1 cellular context compared by ENCODE assay signal in the genomic region with DNA sequence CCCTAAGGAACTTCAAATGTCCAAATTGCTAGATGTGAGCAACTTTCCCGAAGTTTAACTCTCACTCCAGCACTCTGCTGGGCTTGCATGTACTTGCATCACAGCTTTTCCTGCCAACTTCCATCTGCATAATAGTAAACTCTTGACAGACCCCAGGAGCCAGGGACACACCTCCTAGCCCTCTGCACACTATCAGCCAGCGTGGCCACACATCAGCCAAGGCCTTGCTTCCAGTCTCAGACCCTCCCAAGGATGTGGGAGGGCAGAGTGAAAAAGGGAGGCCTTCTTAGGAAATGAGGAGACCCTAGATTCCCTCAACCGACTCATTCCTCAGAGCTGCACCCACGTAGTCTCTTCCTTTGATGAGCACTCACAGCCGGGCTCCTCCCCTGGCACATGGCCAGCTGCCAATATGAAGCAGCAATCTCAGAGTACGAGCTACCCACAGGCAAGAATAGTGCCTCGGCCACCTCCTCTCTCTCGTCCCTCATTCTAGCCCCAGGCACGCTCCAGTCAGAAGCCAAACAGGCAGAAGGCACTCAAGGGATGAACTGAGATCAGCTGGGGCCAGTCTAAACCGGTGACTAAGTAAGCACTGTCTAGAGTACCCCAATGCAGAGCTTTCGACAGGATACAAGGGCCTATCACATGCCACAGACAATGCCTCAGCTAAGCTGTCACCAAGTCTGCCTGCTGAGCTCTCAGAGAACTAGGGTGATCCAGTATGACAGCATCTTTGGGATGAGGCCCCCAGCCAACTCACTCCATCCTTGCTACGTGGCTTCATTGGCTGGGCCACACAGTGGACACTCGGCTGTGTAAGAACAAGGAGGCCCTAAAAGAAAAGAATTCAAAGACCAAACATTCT.
TF ChIP-seq lines count a peak whose summit lies in the region.

No MANE protein-coding gene starts in this region.

TF ChIP-seq in endothelial cell of umbilical vein, 7 proteins besides CTCF, POLR2A, EP300 and RAD21 (continued from another document):
- TF ChIP-seq FOS (IDR thresholded peaks at IDR 0.05; ENCODE audit: borderline replicate concordance, insufficient read depth, low read length) (no peak), MYC (IDR thresholded peaks at IDR 0.05; ENCODE audit: low read depth, low read length) (no peak), POLR2AphosphoS5 (IDR thresholded peaks at IDR 0.05; ENCODE audit: insufficient read depth, low read depth, low read length) (no peak), EZH2 (IDR thresholded peaks at IDR 0.05; ENCODE audit: borderline replicate concordance, low read depth, low read length, severe bottlenecking) (no peak), JUN (IDR thresholded peaks at IDR 0.05; ENCODE audit: borderline replicate concordance, insufficient read depth, insufficient read length, low read depth) (no peak)
